11 cellular contexts compared by ENCODE assay signal in the genomic region with DNA sequence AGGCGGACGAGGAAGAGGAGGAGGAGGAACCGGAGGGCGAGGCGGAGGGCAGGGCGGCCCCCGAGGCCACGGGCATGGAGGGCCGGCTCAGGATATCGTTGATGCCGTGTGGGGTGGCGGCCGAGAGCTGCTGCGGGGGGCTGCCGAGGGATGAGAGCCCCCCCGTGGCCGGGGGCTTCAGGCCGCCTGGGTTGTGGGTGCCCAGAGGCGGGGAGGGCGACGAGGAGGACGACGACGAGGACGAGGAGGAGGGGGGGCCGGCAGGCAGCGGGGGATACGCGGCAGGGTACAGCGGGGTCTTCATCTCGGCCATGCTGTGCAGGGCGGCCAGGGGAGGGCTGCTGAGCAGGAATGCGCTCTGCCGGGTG. TPM values are rescaled to one million over a fixed set of nuclear protein-coding genes. Genes with fewer than 3 reads are reported as not detected.
DNase-seq lines count a peak whose midpoint lies in the region; ATAC-seq and TF ChIP-seq lines count a peak whose summit lies in the region.
"Had no signal": no experiment of that assay in that cellular context is flagged by ENCODE, and none has a peak within 500 bp of the region (broad histone marks: within the 10 kb centered on the region; RNA-seq: fewer than 3 reads in every experiment).

No MANE protein-coding gene starts in this region.

- TF ChIP-seq POLR2A in upper lobe of left lung (IDR thresholded peaks at IDR 0.05): no peak

- H3K27ac ChIP-seq in coronary artery: no peak overlapping the region
- no peak overlapping the region for H3K27ac ChIP-seq in muscle layer of duodenum (ENCODE audit: low read length)
- no peak overlapping the region for H3K27ac ChIP-seq in upper lobe of left lung

- H3K27me3 ChIP-seq in muscle layer of duodenum (ENCODE audit: low read depth, low read length) (peaks cover 93% of the 10 kb centered on the region), upper lobe of left lung (peaks cover 2 to 96% (median 67%) of the 10 kb centered on the region in 4 donors)

- H3K36me3 Mint-ChIP-seq in activated naive CD8-positive, alpha-beta T cell treated with anti-CD3 and anti-CD28 coated beads, Interleukin-2, amount 10 ng/mL, durations not matched to agents 7 days and 5 days: peaks cover 2% of the 10 kb centered on the region
- peaks cover 9% of the 10 kb centered on the region for H3K36me3 Mint-ChIP-seq in activated naive CD8-positive, alpha-beta T cell treated with anti-CD3 and anti-CD28 coated beads, Interleukin-2, amount 50 U/mL, for 24 hours (ENCODE audit: low read depth)

- H3K9me3 ChIP-seq in muscle layer of duodenum (ENCODE audit: control insufficient read depth in 1 of 2, low read length in 2 of 2): peaks cover 0 to 7% of the 10 kb centered on the region in 2 donors
- H3K9me3 ChIP-seq in upper lobe of left lung: peaks cover 0 to 3% (median 0%) of the 10 kb centered on the region in 4 donors

- ATAC-seq in activated naive CD8-positive, alpha-beta T cell treated with anti-CD3 and anti-CD28 coated beads, Interleukin-2, amount 10 ng/mL, durations not matched to agents 7 days and 5 days (ENCODE audit: low read depth): no peak
- no peak for ATAC-seq in activated naive CD8-positive, alpha-beta T cell treated with anti-CD3 and anti-CD28 coated beads, Interleukin-2, amount 50 U/mL, for 24 hours
- no peak for ATAC-seq in upper lobe of left lung (ENCODE audit: low FRiP score in 2 of 2)
- no peak for ATAC-seq in HG03196 (IDR thresholded peaks at IDR 0.05; ENCODE audit: unreplicated experiment)

- no peak overlapping the region for H3K27ac Mint-ChIP-seq in activated naive CD8-positive, alpha-beta T cell treated with anti-CD3 and anti-CD28 coated beads, Interleukin-2, amount 10 ng/mL, durations not matched to agents 7 days and 5 days
- H3K27ac Mint-ChIP-seq in activated naive CD8-positive, alpha-beta T cell treated with anti-CD3 and anti-CD28 coated beads, Interleukin-2, amount 50 U/mL, for 24 hours: no peak overlapping the region

- in situ Hi-C loops in KBM-7 (cut with MboI; ENCODE audit: low pct_unique_long_range_greater_than_20kb, low sequenced_read_pairs): no loop called here

- WGBS in upper lobe of left lung, 2 donors: 3 to 11% methylated on average over 12 to 28 of the region's 34 CpGs

- peaks cover 89% of the 10 kb centered on the region for H3K27me3 Mint-ChIP-seq in activated naive CD8-positive, alpha-beta T cell treated with anti-CD3 and anti-CD28 coated beads, Interleukin-2, amount 10 ng/mL, durations not matched to agents 7 days and 5 days
- H3K27me3 Mint-ChIP-seq in activated naive CD8-positive, alpha-beta T cell treated with anti-CD3 and anti-CD28 coated beads, Interleukin-2, amount 50 U/mL, for 24 hours: peaks cover 89% of the 10 kb centered on the region

- peak overlapping the region; percentile 77 for H3K4me3 Mint-ChIP-seq in activated naive CD8-positive, alpha-beta T cell treated with anti-CD3 and anti-CD28 coated beads, Interleukin-2, amount 10 ng/mL, durations not matched to agents 7 days and 5 days
- no peak overlapping the region for H3K4me3 Mint-ChIP-seq in activated naive CD8-positive, alpha-beta T cell treated with anti-CD3 and anti-CD28 coated beads, Interleukin-2, amount 50 U/mL, for 24 hours

- POLR2A ChIA-PET in activated naive CD8-positive, alpha-beta T cell treated with anti-CD3 and anti-CD28 coated beads, Interleukin-2, amount 10 ng/mL, durations not matched to agents 7 days and 5 days (lab: Charles Lee): no interaction called here

- peaks cover 6% of the 10 kb centered on the region for H3K9me3 Mint-ChIP-seq in activated naive CD8-positive, alpha-beta T cell treated with anti-CD3 and anti-CD28 coated beads, Interleukin-2, amount 10 ng/mL, durations not matched to agents 7 days and 5 days
- H3K9me3 Mint-ChIP-seq in activated naive CD8-positive, alpha-beta T cell treated with anti-CD3 and anti-CD28 coated beads, Interleukin-2, amount 50 U/mL, for 24 hours: peaks cover 20% of the 10 kb centered on the region

- H3K4me1 Mint-ChIP-seq in activated naive CD8-positive, alpha-beta T cell treated with anti-CD3 and anti-CD28 coated beads, Interleukin-2, amount 10 ng/mL, durations not matched to agents 7 days and 5 days: peaks cover 15% of the 10 kb centered on the region
- H3K4me1 Mint-ChIP-seq in activated naive CD8-positive, alpha-beta T cell treated with anti-CD3 and anti-CD28 coated beads, Interleukin-2, amount 50 U/mL, for 24 hours: peaks cover 21% of the 10 kb centered on the region

- no peak for DNase-seq in activated naive CD8-positive, alpha-beta T cell treated with anti-CD3 and anti-CD28 coated beads, Interleukin-2, amount 10 ng/mL, durations not matched to agents 7 days and 5 days
- DNase-seq in activated naive CD8-positive, alpha-beta T cell treated with anti-CD3 and anti-CD28 coated beads, Interleukin-2, amount 50 U/mL, for 24 hours: no peak
- DNase-seq in coronary artery (ENCODE audit: low spot score) (no peak), upper lobe of left lung (no peak), UCSD-AML1 (lab: John Stamatoyannopoulos, UW; ENCODE audit: unreplicated experiment) (no peak), KBM-7 (no peak)
- DNase-seq: NCI-H2227 treated with DMSO at 0.1 percent for 48 hours had no signal

- H3K4me1 ChIP-seq in muscle layer of duodenum (ENCODE audit: control insufficient read depth in 1 of 2, insufficient read depth in 2 of 2, low read length in 2 of 2) (peaks cover 6 to 45% of the 10 kb centered on the region in 2 donors), upper lobe of left lung (peaks cover 34 to 47% (median 40%) of the 10 kb centered on the region in 4 donors)

- TF ChIP-seq CTCF in coronary artery (IDR thresholded peaks at IDR 0.05) (no peak), upper lobe of left lung (IDR thresholded peaks at IDR 0.05) (no peak)

- no peak for TF ChIP-seq EP300 in upper lobe of left lung (IDR thresholded peaks at IDR 0.05)

- H3K4me3 ChIP-seq in coronary artery: peak overlapping the region; percentile 68
- peak overlapping the region; percentile 32 to 68 for H3K4me3 ChIP-seq in muscle layer of duodenum (ENCODE audit: low read depth in 1 of 2, low read length in 2 of 2)
- peak overlapping the region in 3 of 4 donors; percentile 25 to 44 (median 39) for H3K4me3 ChIP-seq in upper lobe of left lung

- no peaks in the 10 kb centered on the region for H3K36me3 ChIP-seq in muscle layer of duodenum (ENCODE audit: control insufficient read depth in 1 of 2, insufficient read depth in 2 of 2, low read length in 2 of 2)
- H3K36me3 ChIP-seq in upper lobe of left lung: no peaks in the 10 kb centered on the region

RNA-seq across cellular contexts. Expression of a gene that starts 1.3 kb away (rescaled TPM):
- total RNA-seq in activated naive CD8-positive, alpha-beta T cell treated with anti-CD3 and anti-CD28 coated beads, Interleukin-2, amount 10 ng/mL, durations not matched to agents 7 days and 5 days: not detected
- under 1 TPM in 3 of 6 donors, not detected in 3; 0.11 to 0.69 (median 0.17) TPM for total RNA-seq in upper lobe of left lung
- total RNA-seq: activated CD4-positive, alpha-beta T cell treated with anti-CD3 and anti-CD28 coated beads, Interleukin-2, amount 10 ng/mL, durations not matched to agents 24 days and 14 days; CD4-positive, CD25-positive, alpha-beta regulatory T cell had no signal
